In the genomic region with DNA sequence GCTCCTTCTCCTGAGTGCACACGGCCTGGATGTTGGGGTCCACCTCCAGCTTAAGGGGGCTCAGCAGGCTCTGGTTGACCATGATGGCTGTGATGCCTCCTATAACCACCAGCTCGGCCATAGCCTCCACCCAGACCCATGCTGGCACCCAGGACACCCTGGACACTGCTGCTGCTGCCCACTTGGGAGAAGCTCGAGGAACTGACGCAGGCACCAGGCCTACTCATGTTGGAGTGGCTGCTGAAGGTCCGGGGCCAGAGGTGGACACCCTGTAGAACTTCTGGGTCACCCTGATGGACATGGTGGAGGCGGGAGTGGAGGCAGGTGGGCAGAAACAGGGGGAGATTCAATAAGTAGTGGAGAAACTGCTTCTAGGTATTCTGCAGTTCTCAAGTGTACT, we compare ENCODE assay signal across 32 cellular contexts. TPM values are rescaled to one million over a fixed set of nuclear protein-coding genes. Genes with fewer than 3 reads are reported as not detected.
"Had no signal": no experiment of that assay in that cellular context is flagged by ENCODE, and none has a peak within 500 bp of the region (broad histone marks: within the 10 kb centered on the region; RNA-seq: fewer than 3 reads in every experiment).

No MANE protein-coding gene starts in this region.

- H3K36me3 ChIP-seq: breast epithelium, esophagus muscularis mucosa, heart right ventricle, ovary, prostate gland, suprapubic skin, tibial artery, upper lobe of right lung had no signal

- H3K4me1 Mint-ChIP-seq: nephron progenitor cell had no signal

- ATAC-seq: activated CD8-positive, alpha-beta T cell treated with anti-CD3 and anti-CD28 coated beads for 36 hours; activated naive CD8-positive, alpha-beta T cell treated with anti-CD3 and anti-CD28 coated beads, Interleukin-2, amount 50 U/mL, for 24 hours; activated T-cell treated with anti-CD3 and anti-CD28 coated beads, Interleukin-2, amount 50 U/mL, for 72 hours; foreskin keratinocyte; heart right ventricle; sciatic nerve had no signal

- H3K4me3 Mint-ChIP-seq: activated CD8-positive, alpha-beta T cell treated with anti-CD3 and anti-CD28 coated beads for 36 hours; activated naive CD4-positive, alpha-beta T cell treated with anti-CD3 and anti-CD28 coated beads for 36 hours; activated naive CD8-positive, alpha-beta T cell treated with anti-CD3 and anti-CD28 coated beads, Interleukin-2, amount 50 U/mL, for 24 hours; activated T-cell treated with anti-CD3 and anti-CD28 coated beads, Interleukin-2, amount 50 U/mL, for 72 hours; memory B cell; nephron progenitor cell had no signal

- H3K4me3 ChIP-seq: breast epithelium, esophagus muscularis mucosa, heart right ventricle, ovary, prostate gland, skin epidermis, suprapubic skin, tibial artery, upper lobe of right lung had no signal

- H3K4me1 ChIP-seq: breast epithelium, esophagus muscularis mucosa, foreskin keratinocyte, heart right ventricle, prostate gland, suprapubic skin, tibial artery, upper lobe of right lung had no signal

- H3K27me3 Mint-ChIP-seq: activated CD8-positive, alpha-beta T cell treated with anti-CD3 and anti-CD28 coated beads for 36 hours; activated naive CD8-positive, alpha-beta T cell treated with anti-CD3 and anti-CD28 coated beads, Interleukin-2, amount 50 U/mL, for 24 hours; memory B cell had no signal

- H3K9me3 ChIP-seq: prostate gland, upper lobe of right lung had no signal

- H3K27ac ChIP-seq: breast epithelium, esophagus muscularis mucosa, foreskin keratinocyte, heart right ventricle, ovary, prostate gland, skin epidermis, suprapubic skin, tibial artery, upper lobe of right lung had no signal

- DNase-seq: activated CD4-positive, alpha-beta T cell treated with anti-CD3 and anti-CD28 coated beads, Interleukin-2, amount 50 U/mL, for 1 hour; activated CD4-positive, CD25-positive, alpha-beta regulatory T cell treated with anti-CD3 and anti-CD28 coated beads, Interleukin-2, amount 50 U/mL, for 72 hours; activated CD8-positive, alpha-beta T cell treated with anti-CD3 and anti-CD28 coated beads for 36 hours; activated effector memory CD4-positive, alpha-beta T cell treated with Interleukin-2 at 50 U/mL for 16 hours; activated naive CD4-positive, alpha-beta T cell treated with anti-CD3 and anti-CD28 coated beads for 36 hours; activated naive CD8-positive, alpha-beta T cell treated with anti-CD3 and anti-CD28 coated beads, Interleukin-2, amount 50 U/mL, for 24 hours; activated T-cell treated with anti-CD3 and anti-CD28 coated beads, Interleukin-2, amount 50 U/mL, for 72 hours; amygdala; central memory CD4-positive, alpha-beta T cell; dermis blood vessel endothelial cell; effector CD4-positive, alpha-beta T cell; foreskin keratinocyte; heart right ventricle; nephron progenitor cell; ovary; retina; stimulated activated CD4-positive, alpha-beta T cell treated with anti-CD3 and anti-CD28 coated beads, Interleukin-12 subunit alpha, Interleukin-12 subunit beta, amount 100 ng/mL, for 4 hours; stimulated activated CD4-positive, alpha-beta T cell treated with anti-CD3 and anti-CD28 coated beads, Interleukin-4, amount 100 ng/mL, for 1 hour; T-helper 1 cell; T-helper 9 cell; tibial artery; upper lobe of right lung had no signal

- H3K27me3 ChIP-seq: breast epithelium, ovary, upper lobe of right lung had no signal

- H3K27ac Mint-ChIP-seq: activated naive CD4-positive, alpha-beta T cell treated with anti-CD3 and anti-CD28 coated beads for 36 hours; activated T-cell treated with anti-CD3 and anti-CD28 coated beads, Interleukin-2, amount 50 U/mL, for 72 hours; nephron progenitor cell had no signal

RNA-seq across cellular contexts. Expression of a gene that starts 28.0 kb away (rescaled TPM):
- total RNA-seq: dermis blood vessel endothelial cell, glomerular endothelial cell had no signal
- polyA plus RNA-seq: foreskin keratinocyte had no signal

RNA-seq across cellular contexts. Expression of a gene that starts 31.9 kb away (rescaled TPM):
- total RNA-seq: activated CD8-positive, alpha-beta T cell treated with anti-CD3 and anti-CD28 coated beads for 36 hours; activated naive CD4-positive, alpha-beta T cell treated with anti-CD3 and anti-CD28 coated beads for 36 hours; breast epithelium; dermis blood vessel endothelial cell; esophagus muscularis mucosa; foreskin keratinocyte; glomerular endothelial cell; heart right ventricle; kidney epithelial cell; lower leg skin; ovary; sciatic nerve; suprapubic skin; upper lobe of right lung had no signal
- polyA plus RNA-seq: foreskin keratinocyte, heart right ventricle, ovary had no signal
